Comparison of ENCODE assay signal across 8 cellular contexts in the genomic region with DNA sequence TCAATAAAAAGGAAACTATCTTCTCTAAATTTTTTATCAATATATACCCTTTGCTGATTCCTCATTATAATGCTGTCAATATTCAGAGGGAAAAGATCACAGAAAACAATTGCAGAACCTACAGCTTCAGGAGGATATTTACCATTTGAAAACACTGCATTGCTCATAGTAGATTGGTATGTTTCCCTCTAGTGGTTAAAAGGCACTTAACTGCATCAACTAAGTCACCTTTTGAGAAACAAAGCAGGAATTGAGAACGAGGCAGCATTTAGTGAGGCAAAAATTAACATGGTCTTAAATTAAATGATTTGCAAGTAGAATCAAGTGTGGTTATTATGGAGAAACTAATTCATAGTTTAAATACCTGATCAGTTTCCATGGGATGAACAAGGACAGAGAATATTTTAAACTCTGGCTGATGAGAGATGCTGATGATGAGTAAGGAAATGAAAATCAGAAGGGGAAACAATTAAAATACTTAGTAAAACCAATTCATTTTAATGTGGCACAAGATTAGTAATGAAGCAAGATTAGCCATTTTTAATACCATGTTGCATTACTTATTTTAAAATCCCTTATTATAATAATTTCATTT.
DNase-seq lines count a peak whose midpoint lies in the region; ATAC-seq and TF ChIP-seq lines count a peak whose summit lies in the region.

No MANE protein-coding gene starts in this region.

- H3K4me1 ChIP-seq in breast epithelium: no peaks in the 10 kb centered on the region

- no peaks in the 10 kb centered on the region for H3K36me3 ChIP-seq in breast epithelium

- DNase-seq in CD1c-positive myeloid dendritic cell (ENCODE audit: extremely low spot score) (peak; percentile 11), HEK293T (ENCODE audit: extremely low spot score) (peak; percentile 26), NCI-H2171 treated with DMSO at 0.1 percent for 48 hours (lab: John Stamatoyannopoulos, UW) (peak; percentile 64), breast epithelium (ENCODE audit: low spot score in 2 of 2) (no peak), non-pigmented ciliary epithelial cell (ENCODE audit: low read depth) (peak; percentile 10), AG20443 (ENCODE audit: low spot score) (no peak)
- DNase-seq in stimulated activated CD4-positive, alpha-beta T cell treated with anti-CD3 and anti-CD28 coated beads, Interleukin-4, amount 100 ng/mL, for 1 hour: no peak

- intact Hi-C loops in breast epithelium (cut with DNase I; ENCODE audit: low total_unique reads): no loop called here

- H3K9me3 ChIP-seq in breast epithelium: no peaks in the 10 kb centered on the region

- no peak overlapping the region for H3K4me3 ChIP-seq in breast epithelium

- CTCF ChIA-PET in HEK293T (lab: Yijun Ruan, JAX): no interaction called here

- no peak for ATAC-seq in GM19467 (IDR thresholded peaks at IDR 0.05; ENCODE audit: unreplicated experiment)

- H3K27ac ChIP-seq in breast epithelium: no peak overlapping the region

- no peak for TF ChIP-seq POLR2A in breast epithelium (IDR thresholded peaks at IDR 0.05)

- POLR2A ChIA-PET in HEK293T (lab: Yijun Ruan, JAX): no interaction called here

- peak in 2 of 3 donors; percentile 18 to 26 for TF ChIP-seq CTCF in breast epithelium (IDR thresholded peaks at IDR 0.05)

- H3K27me3 ChIP-seq in breast epithelium: no peaks in the 10 kb centered on the region

TF ChIP-seq in HEK293T, 16 proteins besides CTCF, POLR2A, EP300 and RAD21:
- TF ChIP-seq SP1 (IDR thresholded peaks at IDR 0.05) (no peak), BHLHE40 (IDR thresholded peaks at IDR 0.05; ENCODE audit: borderline replicate concordance) (no peak), TARDBP (IDR thresholded peaks at IDR 0.05) (no peak), ELF4 (IDR thresholded peaks at IDR 0.05) (no peak), FOXK2 (IDR thresholded peaks at IDR 0.05) (no peak)

Comparison
In these comparisons a context has a peak if more than half of its experiments do, and no peak if none do; other contexts are left out.
1. DNase-seq: peak in CD1c-positive myeloid dendritic cell (single experiment), HEK293T (single experiment), NCI-H2171 treated with DMSO at 0.1 percent for 48 hours (single experiment) and non-pigmented ciliary epithelial cell (single experiment); none in breast epithelium (0 of 2), AG20443 (single experiment) and stimulated activated CD4-positive, alpha-beta T cell treated with anti-CD3 and anti-CD28 coated beads, Interleukin-4, amount 100 ng/mL, for 1 hour (single experiment).